25 cellular contexts compared by ENCODE assay signal in the genomic region with DNA sequence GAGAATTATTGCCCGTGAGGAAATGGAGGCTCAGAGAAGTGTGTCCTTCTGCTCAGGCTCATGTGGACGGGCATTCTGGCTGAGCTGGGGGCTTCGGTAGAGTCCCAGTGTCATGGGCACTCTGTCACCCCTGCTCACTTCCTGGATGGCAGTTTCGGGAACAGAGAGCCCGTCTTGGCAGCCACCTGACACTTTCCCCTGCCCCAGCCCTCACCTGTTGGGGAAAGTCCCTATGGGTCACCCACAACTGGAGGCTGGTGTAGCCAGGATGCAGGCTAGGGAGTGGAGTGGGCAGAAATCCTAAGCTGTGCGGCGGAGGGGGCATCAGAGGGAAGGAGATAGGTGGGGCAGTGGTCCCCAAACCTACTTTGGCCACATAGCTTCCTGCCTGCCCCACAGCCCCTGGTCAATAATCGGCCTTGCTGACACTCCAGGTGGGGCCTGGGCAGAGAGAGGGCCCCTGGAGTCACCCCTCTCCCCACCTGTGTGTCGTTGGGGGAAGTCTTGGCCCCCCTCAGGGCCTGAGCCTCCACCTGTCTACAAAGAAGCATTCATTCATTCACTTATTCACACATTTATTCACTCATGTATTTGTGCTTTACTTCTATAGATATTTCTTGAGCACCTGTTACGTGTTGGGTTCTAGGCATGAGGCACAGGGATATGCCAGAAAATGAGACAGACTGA. TPM values are rescaled to one million over a fixed set of nuclear protein-coding genes. Genes with fewer than 3 reads are reported as not detected.
DNase-seq lines count a peak whose midpoint lies in the region; ATAC-seq and TF ChIP-seq lines count a peak whose summit lies in the region.
"Had no signal": no experiment of that assay in that cellular context is flagged by ENCODE, and none has a peak within 500 bp of the region (broad histone marks: within the 10 kb centered on the region; RNA-seq: fewer than 3 reads in every experiment).

No MANE protein-coding gene starts in this region.

- H2AFZ ChIP-seq in OCI-LY3 (ENCODE audit: low read depth, low read length), result peak overlapping the region; percentile 56

- H3K79me2 ChIP-seq in OCI-LY3 (ENCODE audit: low read length), result no peaks in the 10 kb centered on the region

- H3K4me3 Mint-ChIP-seq in stimulated activated memory B cell treated with anti-CD40 and anti-IgM and Interleukin-4, amounts not matched to agents 10 μg/mL and 1 μg/mL and 100 μg/mL, for 72 hours, result no peak overlapping the region
- H3K4me3 Mint-ChIP-seq: activated CD4-positive, alpha-beta T cell treated with anti-CD3 and anti-CD28 coated beads, Interleukin-2, amount 10 ng/mL, durations not matched to agents 24 days and 14 days; activated T-cell treated with anti-CD3 and anti-CD28 coated beads, Interleukin-2, amount 50 U/mL, for 4 hours; CD14-positive monocyte; natural killer cell treated with Interleukin-12 subunit alpha and Interleukin-12 subunit beta and Interleukin-15 and Interleukin-18, amount 100 ng/mL, for 72 hours had no signal

- H3K27ac ChIP-seq in OCI-LY3 (ENCODE audit: low read length) (peak overlapping the region; percentile 51), esophagus squamous epithelium (no peak overlapping the region)
- H3K27ac ChIP-seq: body of pancreas, pancreas, upper lobe of right lung had no signal

- intact Hi-C loops in esophagus squamous epithelium (cut with DNase I), result no loop called here

- H3K9me3 Mint-ChIP-seq in stimulated activated memory B cell treated with anti-CD40 and anti-IgM and Interleukin-4, amounts not matched to agents 10 μg/mL and 1 μg/mL and 100 μg/mL, for 72 hours, result no peaks in the 10 kb centered on the region
- H3K9me3 Mint-ChIP-seq: activated CD4-positive, alpha-beta T cell treated with anti-CD3 and anti-CD28 coated beads, Interleukin-2, amount 10 ng/mL, durations not matched to agents 24 days and 14 days; activated T-cell treated with anti-CD3 and anti-CD28 coated beads, Interleukin-2, amount 50 U/mL, for 4 hours; CD14-positive monocyte; natural killer cell treated with Interleukin-12 subunit alpha and Interleukin-12 subunit beta and Interleukin-15 and Interleukin-18, amount 100 ng/mL, for 72 hours had no signal

- peak overlapping the region; percentile 76 for H3K4me2 ChIP-seq in OCI-LY3 (ENCODE audit: low read length)

- WGBS in esophagus squamous epithelium, 2 donors, result 60% methylated on average over 3 to 10 of the region's 10 CpGs

- peaks cover 14% of the 10 kb centered on the region for H3K4me1 Mint-ChIP-seq in stimulated activated memory B cell treated with anti-CD40 and anti-IgM and Interleukin-4, amounts not matched to agents 10 μg/mL and 1 μg/mL and 100 μg/mL, for 72 hours

- H3K4me3 ChIP-seq in OCI-LY3 (ENCODE audit: low read length) (peak overlapping the region; percentile 64), esophagus squamous epithelium (no peak overlapping the region)
- H3K4me3 ChIP-seq: body of pancreas, pancreas, upper lobe of right lung had no signal

- peak; percentile 48 for DNase-seq in islet precursor cell
- no peak for DNase-seq in esophagus squamous epithelium (lab: John Stamatoyannopoulos, UW)
- DNase-seq: activated CD4-positive, alpha-beta T cell treated with anti-CD3 and anti-CD28 coated beads, Interleukin-2, amount 10 ng/mL, durations not matched to agents 24 days and 14 days; activated naive CD4-positive, alpha-beta T cell; activated T-cell treated with anti-CD3 and anti-CD28 coated beads, Interleukin-2, amount 50 U/mL, for 4 hours; HCEC 1CT; KBM-7; left ventricle myocardium superior; midbrain; NCI-H1417 treated with DMSO at 0.1 percent for 48 hours; NCI-H446 treated with DMSO at 0.1 percent for 48 hours; pancreas; Right ventricle myocardium superior; stimulated activated CD4-positive, alpha-beta T cell treated with anti-CD3 and anti-CD28 coated beads, Interleukin-2, amount 100 ng/mL, for 24 hours; T-helper 2 cell; upper lobe of right lung had no signal

- H3K36me3 ChIP-seq in OCI-LY3 (replicated peaks; ENCODE audit: low read depth, low read length), result no peaks in the 10 kb centered on the region
- no peaks in the 10 kb centered on the region for H3K36me3 ChIP-seq in esophagus squamous epithelium
- H3K36me3 ChIP-seq: pancreas, upper lobe of right lung had no signal

- H3K9ac ChIP-seq in OCI-LY3 (ENCODE audit: low read length), result peak overlapping the region; percentile 41; the same call in 1 of the 2 replicates

- no peak for TF ChIP-seq POLR2A in esophagus squamous epithelium (IDR thresholded peaks at IDR 0.05)

- H3K27me3 ChIP-seq in OCI-LY3 (ENCODE audit: low read depth, low read length) (no peaks in the 10 kb centered on the region; the same call in 1 of the 2 replicates), esophagus squamous epithelium (no peaks in the 10 kb centered on the region)
- H3K27me3 ChIP-seq: body of pancreas, pancreas, upper lobe of right lung had no signal

- no peaks in the 10 kb centered on the region for H4K20me1 ChIP-seq in OCI-LY3 (ENCODE audit: insufficient read depth, low read length)

- no peaks in the 10 kb centered on the region for H3K36me3 Mint-ChIP-seq in stimulated activated memory B cell treated with anti-CD40 and anti-IgM and Interleukin-4, amounts not matched to agents 10 μg/mL and 1 μg/mL and 100 μg/mL, for 72 hours
- H3K36me3 Mint-ChIP-seq: CD14-positive monocyte; natural killer cell treated with Interleukin-12 subunit alpha and Interleukin-12 subunit beta and Interleukin-15 and Interleukin-18, amount 100 ng/mL, for 72 hours had no signal

- H3K9me3 ChIP-seq in OCI-LY3 (ENCODE audit: insufficient read depth, low read length) (no peaks in the 10 kb centered on the region), esophagus squamous epithelium (no peaks in the 10 kb centered on the region)
- H3K9me3 ChIP-seq: body of pancreas, pancreas, upper lobe of right lung had no signal

- no peak for TF ChIP-seq CTCF in OCI-LY3 (IDR thresholded peaks at IDR 0.05; ENCODE audit: low read depth, low read length)
- no peak for TF ChIP-seq CTCF in esophagus squamous epithelium (IDR thresholded peaks at IDR 0.05)

- ATAC-seq in GM18511 (IDR thresholded peaks at IDR 0.05; ENCODE audit: unreplicated experiment), result peak; percentile 43
- ATAC-seq in stimulated activated memory B cell treated with anti-CD40 and anti-IgM and Interleukin-4, amounts not matched to agents 10 μg/mL and 1 μg/mL and 100 μg/mL, for 72 hours, result peak; percentile 61
- no peak for ATAC-seq in activated CD4-positive, CD25-positive, alpha-beta regulatory T cell treated with anti-CD3 and anti-CD28 coated beads, Interleukin-2, amount 50 U/mL, for 24 hours
- no peak for ATAC-seq in HG03442 (IDR thresholded peaks at IDR 0.05; ENCODE audit: unreplicated experiment)
- ATAC-seq: activated T-cell treated with anti-CD3 and anti-CD28 coated beads, Interleukin-2, amount 50 U/mL, for 4 hours; body of pancreas; left ventricle myocardium superior; right cardiac atrium; upper lobe of right lung had no signal

- no peak overlapping the region for H3K27ac Mint-ChIP-seq in stimulated activated memory B cell treated with anti-CD40 and anti-IgM and Interleukin-4, amounts not matched to agents 10 μg/mL and 1 μg/mL and 100 μg/mL, for 72 hours
- H3K27ac Mint-ChIP-seq: activated CD4-positive, alpha-beta T cell treated with anti-CD3 and anti-CD28 coated beads, Interleukin-2, amount 10 ng/mL, durations not matched to agents 24 days and 14 days; natural killer cell treated with Interleukin-12 subunit alpha and Interleukin-12 subunit beta and Interleukin-15 and Interleukin-18, amount 100 ng/mL, for 72 hours had no signal

- H3K4me1 ChIP-seq in OCI-LY3 (ENCODE audit: low read length), result peaks cover 31% of the 10 kb centered on the region
- H3K4me1 ChIP-seq in esophagus squamous epithelium, result peaks cover 15 to 42% (median 26%) of the 10 kb centered on the region in 3 donors
- H3K4me1 ChIP-seq: body of pancreas had no signal

- no peaks in the 10 kb centered on the region for H3K27me3 Mint-ChIP-seq in stimulated activated memory B cell treated with anti-CD40 and anti-IgM and Interleukin-4, amounts not matched to agents 10 μg/mL and 1 μg/mL and 100 μg/mL, for 72 hours
- H3K27me3 Mint-ChIP-seq: activated CD4-positive, alpha-beta T cell treated with anti-CD3 and anti-CD28 coated beads, Interleukin-2, amount 10 ng/mL, durations not matched to agents 24 days and 14 days had no signal

RNA-seq across cellular contexts. Expression of a gene that starts 40.5 kb away (rescaled TPM):
- 1 to 10 TPM in 1 of 4 donors, under 1 TPM in 2, not detected in 1; 0.44 to 1.3 (median 0.75) TPM for total RNA-seq in esophagus squamous epithelium

Comparison
In these comparisons a context has a peak if more than half of its experiments do, and no peak if none do; other contexts are left out.
1. ATAC-seq: peak in GM18511 (single experiment) and stimulated activated memory B cell treated with anti-CD40 and anti-IgM and Interleukin-4, amounts not matched to agents 10 μg/mL and 1 μg/mL and 100 μg/mL, for 72 hours (single experiment); none in activated CD4-positive, CD25-positive, alpha-beta regulatory T cell treated with anti-CD3 and anti-CD28 coated beads, Interleukin-2, amount 50 U/mL, for 24 hours (0 of 2) and HG03442 (single experiment).